Comparison of ENCODE assay signal across 9 cellular contexts in the genomic region with DNA sequence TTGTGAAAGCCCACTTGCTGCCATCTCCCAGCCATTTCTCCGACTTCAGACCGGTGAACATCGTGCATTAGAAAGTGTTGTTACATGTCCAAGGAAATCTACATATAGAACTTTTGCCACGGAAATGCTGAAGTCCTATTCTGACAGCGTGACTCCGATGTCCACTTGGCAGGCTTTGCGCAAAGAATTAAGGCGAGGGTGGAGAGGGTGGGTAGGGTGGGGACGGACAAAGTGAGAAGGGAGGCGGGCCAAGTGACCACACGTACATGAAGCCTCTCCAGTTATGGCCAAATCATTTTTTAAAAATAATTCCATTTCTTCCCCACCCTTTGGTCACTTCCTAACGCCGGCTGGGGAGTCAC. TPM values are rescaled to one million over a fixed set of nuclear protein-coding genes. Genes with fewer than 3 reads are reported as not detected.
DNase-seq lines count a peak whose midpoint lies in the region; ATAC-seq, FAIRE-seq and TF ChIP-seq lines count a peak whose summit lies in the region.
"Had no signal": no experiment of that assay in that cellular context is flagged by ENCODE, and none has a peak within 500 bp of the region (broad histone marks: within the 10 kb centered on the region; RNA-seq: fewer than 3 reads in every experiment).

No MANE protein-coding gene starts in this region.

- peaks cover 2% of the 10 kb centered on the region for H4K20me1 ChIP-seq in H9 (ENCODE audit: control insufficient read depth, insufficient read depth, insufficient read length)

- no peak overlapping the region for H4K91ac ChIP-seq in H9 (ENCODE audit: insufficient read length, low read depth, low read length)

- H2BK20ac ChIP-seq in H9 (ENCODE audit: low read depth, low read length, poor library complexity, severe bottlenecking) = no peak overlapping the region

- peak overlapping the region; percentile 71 for H3K9ac ChIP-seq in H9 (ENCODE audit: extremely low read depth, insufficient read length, low read length)

- no peak for FAIRE-seq in small intestine (lab: Jason Lieb, UNC)
- FAIRE-seq: TTC549 had no signal

- peak overlapping the region; percentile 81 for H2AFZ ChIP-seq in H9 (ENCODE audit: low read length)

- H2BK5ac ChIP-seq in H9 (ENCODE audit: insufficient read length, low read length) = no peak overlapping the region

- H4K8ac ChIP-seq in H9 (replicated peaks; ENCODE audit: insufficient read length, low read depth, low read length) = no peak overlapping the region

- no peaks in the 10 kb centered on the region for H3K79me1 ChIP-seq in H9 (ENCODE audit: insufficient read depth, low read depth, low read length, poor library complexity, severe bottlenecking)

- no peak for ATAC-seq in T-helper 17 cell
- ATAC-seq in left ventricle myocardium superior = peak; percentile 22
- no peak for ATAC-seq in HG03439 (IDR thresholded peaks at IDR 0.05; ENCODE audit: unreplicated experiment)
- no peak for ATAC-seq in HG03139 (IDR thresholded peaks at IDR 0.05; ENCODE audit: unreplicated experiment)
- ATAC-seq in GM21576 (IDR thresholded peaks at IDR 0.05; ENCODE audit: unreplicated experiment) = no peak

- no peak overlapping the region for H2BK120ac ChIP-seq in H9 (ENCODE audit: low read depth, low read length, poor library complexity, severe bottlenecking)

- no peak overlapping the region for H3K23ac ChIP-seq in H9 (ENCODE audit: insufficient read length, low read depth, low read length)

- no peak for TF ChIP-seq CTCF in H9 (conservative IDR thresholded peaks at IDR 0.05)

- H2BK15ac ChIP-seq in H9 (ENCODE audit: low read depth, low read length) = no peak overlapping the region

- H3K36me3 ChIP-seq in small intestine (ENCODE audit: control insufficient read depth in 2 of 2, insufficient read depth in 2 of 2, low read length in 2 of 2) = peaks cover 0 to 4% of the 10 kb centered on the region in 2 donors

- no peak overlapping the region for H3K56ac ChIP-seq in H9 (ENCODE audit: insufficient read length, low read depth, low read length)

- H3K36me3 Mint-ChIP-seq in H9 (ENCODE audit: insufficient read depth in 1 of 3, low read depth in 3 of 3) (peaks cover 0 to 1% (median 0%) of the 10 kb centered on the region in 3 experiments; a peak in 1 of 7 replicates), T-helper 17 cell (ENCODE audit: low read depth) (no peaks in the 10 kb centered on the region)

- no peaks in the 10 kb centered on the region for H3K9me3 ChIP-seq in H9 (ENCODE audit: control insufficient read depth, low read depth, low read length)
- H3K9me3 ChIP-seq in T-helper 17 cell (ENCODE audit: control insufficient read depth, low read length, poor library complexity, severe bottlenecking) = no peaks in the 10 kb centered on the region
- H3K9me3 ChIP-seq in small intestine (ENCODE audit: control insufficient read depth, low read depth) = no peaks in the 10 kb centered on the region

- H3K23me2 ChIP-seq in H9 (ENCODE audit: insufficient read length, low read depth, low read length, poor library complexity, severe bottlenecking) = peaks cover 12% of the 10 kb centered on the region

- no peak overlapping the region for H2AK5ac ChIP-seq in H9 (ENCODE audit: insufficient read length, low read length)

- intact Hi-C loops in left ventricle myocardium superior (cut with micrococcal nuclease) = no loop called here

- peak overlapping the region; percentile 73 to 84 for H3K4me3 Mint-ChIP-seq in H9
- peak overlapping the region; percentile 84 for H3K4me3 Mint-ChIP-seq in T-helper 17 cell

- H3K18ac ChIP-seq in H9 (ENCODE audit: insufficient read length, low read depth, low read length) = no peak overlapping the region

- H3K4me1 Mint-ChIP-seq in H9 = peaks cover 15 to 25% of the 10 kb centered on the region in 2 experiments
- H3K4me1 Mint-ChIP-seq in T-helper 17 cell = peaks cover 13% of the 10 kb centered on the region

- H3K4me2 ChIP-seq in H9 (ENCODE audit: insufficient read depth, insufficient read length, low read length) = peak overlapping the region; percentile 80

- peaks cover 5% of the 10 kb centered on the region; the same call in 1 of the 2 replicates for H3K27me3 ChIP-seq in H9 (ENCODE audit: insufficient read depth, low read length)
- H3K27me3 ChIP-seq in small intestine (ENCODE audit: control insufficient read depth in 2 of 2, insufficient read depth in 2 of 2, low read length in 2 of 2) = peaks cover 0 to 4% of the 10 kb centered on the region in 2 donors

- no peak overlapping the region for H4K5ac ChIP-seq in H9 (ENCODE audit: insufficient read length, low read depth, low read length)

- peaks cover 7% of the 10 kb centered on the region; the same call in 1 of the 2 replicates for H3K79me2 ChIP-seq in H9 (ENCODE audit: insufficient read depth, low read length)

- no peak overlapping the region for H3K27ac Mint-ChIP-seq in H9
- H3K27ac Mint-ChIP-seq in T-helper 17 cell = no peak overlapping the region

- H3K9me3 Mint-ChIP-seq in H9 = no peaks in the 10 kb centered on the region

- no peak overlapping the region for H2BK12ac ChIP-seq in H9 (ENCODE audit: insufficient read length, low read depth, low read length)

- peaks cover 3% of the 10 kb centered on the region; the same call in 1 of the 2 replicates for H3K4me1 ChIP-seq in H9 (ENCODE audit: insufficient read depth, low read length)
- peaks cover 2 to 9% of the 10 kb centered on the region in 2 donors for H3K4me1 ChIP-seq in small intestine (ENCODE audit: control insufficient read depth in 2 of 2, insufficient read depth in 1 of 2, low read depth in 1 of 2, low read length in 1 of 2)

- WGBS in H9 (ENCODE audit: extremely low coverage, insufficient read length, low lambda C conversion rate) = no CpG with 5 or more reads among the region's 13 CpGs
- 1 to 2% (median 1%) methylated on average over 13 of the region's 13 CpGs for WGBS in small intestine, 3 donors

- DNase-seq in H9 (no peak), T-helper 17 cell (no peak), left ventricle myocardium superior (no peak), small intestine (peak; percentile 76), NCI-H2081 (lab: John Stamatoyannopoulos, UW) (no peak)

- H3K4ac ChIP-seq in H9 (ENCODE audit: low read depth, low read length) = no peak overlapping the region

- no peak overlapping the region for H3K27ac ChIP-seq in H9 (ENCODE audit: insufficient read length, low read depth, low read length)
- H3K27ac ChIP-seq in small intestine (ENCODE audit: low read depth in 1 of 2, low read length in 1 of 2) = peak overlapping the region; percentile 75 to 86

- H3T11ph ChIP-seq in H9 (ENCODE audit: low read length) = no peak overlapping the region

- H3K27me3 Mint-ChIP-seq in H9 (ENCODE audit: low read depth) (peaks cover 28% of the 10 kb centered on the region), T-helper 17 cell (peaks cover 31% of the 10 kb centered on the region)

- no peak overlapping the region for H3K14ac ChIP-seq in H9 (ENCODE audit: insufficient read depth, low read length)

- peak overlapping the region; percentile 8 to 90 for H3K4me3 ChIP-seq in small intestine (ENCODE audit: low read depth in 1 of 2, low read length in 2 of 2)

RNA-seq across cellular contexts. Expression of a gene that starts 0.5 kb away (rescaled TPM):
- total RNA-seq in H9 (2021) = 44.5 and 45.0 TPM in 2 replicates
- total RNA-seq in T-helper 17 cell = 1 to 10 TPM; 3.1 to 3.9 TPM
- total RNA-seq in left ventricle myocardium superior = 62.1 TPM
- 10 to 100 TPM; 27.8 to 40.3 (median 34.8) TPM for polyA plus RNA-seq in small intestine
